ENCODE assay signal across 9 cellular contexts in the genomic region with DNA sequence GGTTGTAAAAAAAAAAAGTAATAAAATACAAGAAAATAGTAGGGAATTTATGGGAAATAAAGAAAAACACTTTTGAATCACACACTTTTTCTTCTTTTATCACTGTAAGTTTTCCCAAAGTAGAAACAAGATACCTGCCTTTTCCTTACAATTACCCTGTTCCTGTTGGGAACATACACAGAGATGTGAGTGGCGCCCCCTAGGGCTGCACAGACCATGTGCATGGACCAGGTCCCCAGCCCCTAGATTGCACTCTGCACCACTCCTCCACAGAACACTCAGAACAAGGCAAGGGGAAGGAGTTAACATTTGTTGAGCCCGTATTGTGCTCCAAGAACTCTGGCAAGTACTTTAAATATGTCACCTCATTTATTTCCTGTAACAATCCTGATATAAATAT.
A peak's percentile ranks its signal among the peaks of the same experiment; 100 is the strongest.
DNase-seq lines count a peak whose midpoint lies in the region; ATAC-seq, FAIRE-seq and TF ChIP-seq lines count a peak whose summit lies in the region.
"Had no signal": no experiment of that assay in that cellular context is flagged by ENCODE, and none has a peak within 500 bp of the region (broad histone marks: within the 10 kb centered on the region; RNA-seq: fewer than 3 reads in every experiment).

No MANE protein-coding gene starts in this region.

- TF ChIP-seq POLR2A in K562 (conservative IDR thresholded peaks at IDR 0.05) = no peak

- H2AFZ ChIP-seq in K562 (ENCODE audit: low read depth, low read length) = no peak overlapping the region

- no peaks in the 10 kb centered on the region for H3K9me3 Mint-ChIP-seq in activated CD8-positive, alpha-beta memory T cell treated with anti-CD3 and anti-CD28 coated beads, Interleukin-2, amount 10 ng/mL, durations not matched to agents 7 days and 5 days (ENCODE audit: low read depth)

- TF ChIP-seq EP300 in K562 (IDR thresholded peaks at IDR 0.05; ENCODE audit: low read length) = no peak

- H3K36me3 Mint-ChIP-seq in activated CD8-positive, alpha-beta memory T cell treated with anti-CD3 and anti-CD28 coated beads, Interleukin-2, amount 10 ng/mL, durations not matched to agents 7 days and 5 days = no peaks in the 10 kb centered on the region

- H3K36me3 ChIP-seq in K562 (ENCODE audit: control insufficient read depth, insufficient read depth, low read length) = no peaks in the 10 kb centered on the region
- no peaks in the 10 kb centered on the region for H3K36me3 ChIP-seq in lower lobe of right lung

- no peaks in the 10 kb centered on the region for H3K9me1 ChIP-seq in K562 (ENCODE audit: control insufficient read depth, insufficient read depth, low read length)

- H3K27me3 ChIP-seq in K562 (ENCODE audit: control insufficient read depth in 2 of 2, insufficient read depth in 2 of 2, low read length in 2 of 2) = no peaks in the 10 kb centered on the region; a peak in 1 of 5 replicates
- no peaks in the 10 kb centered on the region for H3K27me3 ChIP-seq in lower lobe of right lung (ENCODE audit: low read depth)

- H4K20me1 ChIP-seq in K562 (replicated peaks; ENCODE audit: control insufficient read depth, insufficient read depth, low read length) = no peaks in the 10 kb centered on the region

- TF ChIP-seq CTCF in K562 (IDR thresholded peaks at IDR 0.05 in 2 of 3, conservative IDR thresholded peaks at IDR 0.05 in 1 of 3; ENCODE audit: insufficient read depth in 2 of 3, low read depth in 1 of 3, low read length in 3 of 3) (peak; percentile 29 to 46 (median 45); a peak in 5 of 6 replicates), lower lobe of right lung (IDR thresholded peaks at IDR 0.05) (peak; percentile 49)

- ATAC-seq in K562 = peak; percentile 75
- no peak for ATAC-seq in lower lobe of right lung
- no peak for ATAC-seq in activated CD8-positive, alpha-beta memory T cell treated with anti-CD3 and anti-CD28 coated beads, Interleukin-2, amount 10 ng/mL, durations not matched to agents 7 days and 5 days

- in situ Hi-C loops in K562 (cut with MboI) = no loop called here

- BruUV-seq in K562 (replicated peaks; lab: Mats Ljungman, UMichigan) = no TSS peak

- H3K9ac ChIP-seq in K562 (ENCODE audit: insufficient read depth in 1 of 2, low read depth in 2 of 2, low read length in 2 of 2) = no peak overlapping the region

- intact Hi-C loops in K562 (cut with micrococcal nuclease) (no loop called here), lower lobe of right lung (cut with DNase I) (no loop called here)

- POLR2A ChIA-PET in K562 (lab: Yijun Ruan, JAX) = no interaction called here

- FAIRE-seq in K562 (lab: Jason Lieb, UNC) = peak; percentile 58

- H3K79me2 ChIP-seq in K562 (ENCODE audit: control insufficient read depth, insufficient read depth, low read length) = no peaks in the 10 kb centered on the region

- H3K4me3 Mint-ChIP-seq in activated CD8-positive, alpha-beta memory T cell treated with anti-CD3 and anti-CD28 coated beads, Interleukin-2, amount 10 ng/mL, durations not matched to agents 7 days and 5 days = no peak overlapping the region

- no peak overlapping the region for H3K4me2 ChIP-seq in K562 (ENCODE audit: insufficient read depth, low read length)

- H3K4me1 ChIP-seq in K562 (replicated peaks in 1 of 2; ENCODE audit: control insufficient read depth in 2 of 2, insufficient read depth in 2 of 2, low read length in 2 of 2) (no peaks in the 10 kb centered on the region), lower lobe of right lung (no peaks in the 10 kb centered on the region)

- 0% methylated on average over 2 of the region's 2 CpGs for WGBS in K562 (ENCODE audit: insufficient coverage, low coverage, missing lambda C conversion rate)

- H3K27me3 Mint-ChIP-seq in activated CD8-positive, alpha-beta memory T cell treated with anti-CD3 and anti-CD28 coated beads, Interleukin-2, amount 10 ng/mL, durations not matched to agents 7 days and 5 days = no peaks in the 10 kb centered on the region

- peak; percentile 5 for DNase-seq in DMS53 treated with DMSO at 0.1 percent for 48 hours (lab: John Stamatoyannopoulos, UW; ENCODE audit: unreplicated experiment)
- DNase-seq in HT-29 (ENCODE audit: low spot score) = peak; percentile 14
- peak; percentile 24 to 33 (median 30) for DNase-seq in K562 (ENCODE audit: extremely low read depth in 1 of 4, low spot score in 3 of 4)
- peak; percentile 65 for DNase-seq in lower lobe of right lung
- DNase-seq in SW 1271 (lab: John Stamatoyannopoulos, UW) = no peak
- DNase-seq in T-helper 9 cell = no peak
- DNase-seq in NCI-H1092 treated with DMSO at 0.1 percent for 48 hours (lab: John Stamatoyannopoulos, UW) = no peak
- DNase-seq in activated CD8-positive, alpha-beta memory T cell treated with anti-CD3 and anti-CD28 coated beads, Interleukin-2, amount 10 ng/mL, durations not matched to agents 7 days and 5 days = no peak
- DNase-seq: activated T-cell treated with anti-CD3 and anti-CD28 coated beads, Interleukin-2, amount 50 U/mL, for 1 hour had no signal

- peak in 1 of 2 experiments; percentile 37; a peak in 2 of 4 replicates for TF ChIP-seq RAD21 in K562 (CRISPR knock-in tag; conservative IDR thresholded peaks at IDR 0.05 in 1 of 2, IDR thresholded peaks at IDR 0.05 in 1 of 2)

- H3K27ac Mint-ChIP-seq in activated CD8-positive, alpha-beta memory T cell treated with anti-CD3 and anti-CD28 coated beads, Interleukin-2, amount 10 ng/mL, durations not matched to agents 7 days and 5 days = no peak overlapping the region

- CTCF ChIA-PET in K562 (lab: Yijun Ruan, JAX; ENCODE audit: low intra/inter-chr PET ratio) = no interaction called here
- CTCF ChIA-PET in activated CD8-positive, alpha-beta memory T cell treated with anti-CD3 and anti-CD28 coated beads, Interleukin-2, amount 10 ng/mL, durations not matched to agents 7 days and 5 days (lab: Charles Lee) = no interaction called here

- no peaks in the 10 kb centered on the region for H3K9me3 ChIP-seq in K562 (replicated peaks; ENCODE audit: control insufficient read depth, insufficient read depth, low read depth, low read length)
- H3K9me3 ChIP-seq in lower lobe of right lung = no peaks in the 10 kb centered on the region

- H3K27ac ChIP-seq in K562 (ENCODE audit: extremely low read depth, low read depth, low read length) (no peak overlapping the region), lower lobe of right lung (no peak overlapping the region)

- no peak overlapping the region for H3K4me3 ChIP-seq in K562
- no peak overlapping the region for H3K4me3 ChIP-seq in lower lobe of right lung

- H3K4me1 Mint-ChIP-seq in activated CD8-positive, alpha-beta memory T cell treated with anti-CD3 and anti-CD28 coated beads, Interleukin-2, amount 10 ng/mL, durations not matched to agents 7 days and 5 days = no peaks in the 10 kb centered on the region

TF ChIP-seq in K562, 482 proteins besides CTCF, POLR2A, EP300 and RAD21:
- TF ChIP-seq, protein P1, sequence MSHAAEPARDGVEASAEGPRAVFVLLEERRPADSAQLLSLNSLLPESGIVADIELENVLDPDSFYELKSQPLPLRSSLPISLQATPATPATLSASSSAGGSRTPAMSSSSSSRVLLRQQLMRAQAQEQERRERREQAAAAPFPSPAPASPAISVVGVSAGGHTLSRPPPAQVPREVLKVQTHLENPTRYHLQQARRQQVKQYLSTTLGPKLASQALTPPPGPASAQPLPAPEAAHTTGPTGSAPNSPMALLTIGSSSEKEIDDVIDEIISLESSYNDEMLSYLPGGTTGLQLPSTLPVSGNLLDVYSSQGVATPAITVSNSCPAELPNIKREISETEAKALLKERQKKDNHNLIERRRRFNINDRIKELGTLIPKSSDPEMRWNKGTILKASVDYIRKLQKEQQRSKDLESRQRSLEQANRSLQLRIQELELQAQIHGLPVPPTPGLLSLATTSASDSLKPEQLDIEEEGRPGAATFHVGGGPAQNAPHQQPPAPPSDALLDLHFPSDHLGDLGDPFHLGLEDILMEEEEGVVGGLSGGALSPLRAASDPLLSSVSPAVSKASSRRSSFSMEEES (CRISPR knock-in tag; IDR thresholded peaks at IDR 0.05) = no peak
- TF ChIP-seq, protein P2, sequence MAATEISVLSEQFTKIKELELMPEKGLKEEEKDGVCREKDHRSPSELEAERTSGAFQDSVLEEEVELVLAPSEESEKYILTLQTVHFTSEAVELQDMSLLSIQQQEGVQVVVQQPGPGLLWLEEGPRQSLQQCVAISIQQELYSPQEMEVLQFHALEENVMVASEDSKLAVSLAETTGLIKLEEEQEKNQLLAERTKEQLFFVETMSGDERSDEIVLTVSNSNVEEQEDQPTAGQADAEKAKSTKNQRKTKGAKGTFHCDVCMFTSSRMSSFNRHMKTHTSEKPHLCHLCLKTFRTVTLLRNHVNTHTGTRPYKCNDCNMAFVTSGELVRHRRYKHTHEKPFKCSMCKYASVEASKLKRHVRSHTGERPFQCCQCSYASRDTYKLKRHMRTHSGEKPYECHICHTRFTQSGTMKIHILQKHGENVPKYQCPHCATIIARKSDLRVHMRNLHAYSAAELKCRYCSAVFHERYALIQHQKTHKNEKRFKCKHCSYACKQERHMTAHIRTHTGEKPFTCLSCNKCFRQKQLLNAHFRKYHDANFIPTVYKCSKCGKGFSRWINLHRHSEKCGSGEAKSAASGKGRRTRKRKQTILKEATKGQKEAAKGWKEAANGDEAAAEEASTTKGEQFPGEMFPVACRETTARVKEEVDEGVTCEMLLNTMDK (IDR thresholded peaks at IDR 0.05; ENCODE audit: borderline replicate concordance, insufficient read depth, low read depth, low read length, poor library complexity, severe bottlenecking) = peak; percentile 12

Comparison
In these comparisons a context has a peak if more than half of its experiments do, and no peak if none do; other contexts are left out.
1. DNase-seq: peak in DMS53 treated with DMSO at 0.1 percent for 48 hours (single experiment), HT-29 (single experiment), K562 (4 of 4) and lower lobe of right lung (single experiment); none in SW 1271 (0 of 2), T-helper 9 cell (single experiment), NCI-H1092 treated with DMSO at 0.1 percent for 48 hours (single experiment) and activated CD8-positive, alpha-beta memory T cell treated with anti-CD3 and anti-CD28 coated beads, Interleukin-2, amount 10 ng/mL, durations not matched to agents 7 days and 5 days (single experiment).